Comparison of ENCODE assay signal across 8 cellular contexts in genomic region chr2:177397501-177398289, GRCh38. TPM values are rescaled to one million over a fixed set of nuclear protein-coding genes. Genes with fewer than 3 reads are reported as not detected.
DNase-seq lines count a peak whose midpoint lies in the region; ATAC-seq, FAIRE-seq and TF ChIP-seq lines count a peak whose summit lies in the region.
"Had no signal": no experiment of that assay in that cellular context is flagged by ENCODE, and none has a peak within 500 bp of the region (broad histone marks: within the 10 kb centered on the region; RNA-seq: fewer than 3 reads in every experiment).

No MANE protein-coding gene starts in this region.

- no peak overlapping the region for H3K4me3 Mint-ChIP-seq in endodermal cell

- H3K79me2 ChIP-seq in keratinocyte (ENCODE audit: control insufficient read depth, insufficient read depth, low read length) = peaks cover 71% of the 10 kb centered on the region

- H3K4me3 ChIP-seq in adipocyte (ENCODE audit: low read length) (peak overlapping the region; percentile 67), keratinocyte (ENCODE audit: control insufficient read depth in 2 of 3, extremely low read depth in 1 of 3, insufficient read depth in 2 of 3, low read depth in 1 of 3, low read length in 3 of 3) (no peak overlapping the region), tibial nerve (no peak overlapping the region), endodermal cell (ENCODE audit: low read length) (no peak overlapping the region)

- no peak overlapping the region for H3K27ac ChIP-seq in keratinocyte (ENCODE audit: control insufficient read depth, insufficient read depth, low read length)
- H3K27ac ChIP-seq in tibial nerve = peak overlapping the region in 3 of 4 donors; percentile 3 to 77 (median 14)
- no peak overlapping the region for H3K27ac ChIP-seq in endodermal cell (ENCODE audit: low read depth, low read length)

- H3K9me3 ChIP-seq in adipocyte (ENCODE audit: control insufficient read depth, low read length) (no peaks in the 10 kb centered on the region), keratinocyte (ENCODE audit: control insufficient read depth, low read depth, low read length) (no peaks in the 10 kb centered on the region), tibial nerve (no peaks in the 10 kb centered on the region), endodermal cell (ENCODE audit: control insufficient read depth, low read length) (no peaks in the 10 kb centered on the region)

- H2AFZ ChIP-seq in keratinocyte (ENCODE audit: control insufficient read depth, low read length) = no peak overlapping the region

- no peak overlapping the region for H3K27ac Mint-ChIP-seq in endodermal cell

- 44 to 52% methylated on average over 12 of the region's 12 CpGs for WGBS in tibial nerve, 2 donors
- 91 to 96% methylated on average over 6 to 12 of the region's 12 CpGs for WGBS in endodermal cell (ENCODE audit: insufficient coverage in 1 of 2, insufficient read length in 1 of 2), 2 experiments

- no peak for TF ChIP-seq EP300 in tibial nerve (IDR thresholded peaks at IDR 0.05)

- no peaks in the 10 kb centered on the region for H3K9me1 ChIP-seq in keratinocyte (ENCODE audit: control insufficient read depth, extremely low read depth, insufficient read depth, low read length)

- DNase-seq in HuH-7 (ENCODE audit: low spot score) (peak; percentile 53), adipocyte (ENCODE audit: low read depth) (peak; percentile 50), keratinocyte (ENCODE audit: low read depth, low spot score) (no peak), tibial nerve (ENCODE audit: low spot score in 2 of 2) (no peak), endodermal cell (no peak)
- DNase-seq: NCI-H1105 treated with DMSO at 0.1 percent for 48 hours had no signal

- FAIRE-seq in keratinocyte (lab: Jason Lieb, UNC) = peak; percentile 46

- no peak overlapping the region for H3K4me2 ChIP-seq in keratinocyte (ENCODE audit: control insufficient read depth, extremely low read depth, insufficient read depth, low read depth, low read length)

- TF ChIP-seq CTCF in keratinocyte (optimal IDR thresholded peaks at IDR 0.05 in 1 of 3, IDR thresholded peaks at IDR 0.05 in 1 of 3, conservative IDR thresholded peaks at IDR 0.05 in 1 of 3; ENCODE audit: extremely low read depth in 1 of 3, insufficient read depth in 2 of 3, low read length in 3 of 3) = no peak
- TF ChIP-seq CTCF in tibial nerve (IDR thresholded peaks at IDR 0.05) = no peak
- TF ChIP-seq CTCF in endodermal cell (conservative IDR thresholded peaks at IDR 0.05) = no peak

- H3K27me3 Mint-ChIP-seq in endodermal cell (ENCODE audit: insufficient read depth) = no peaks in the 10 kb centered on the region

- dilution Hi-C loops in keratinocyte (cut with MboI; ENCODE audit: extremely low pct_ligation_motif_present, low sequenced_read_pairs) = no loop called here

- no peaks in the 10 kb centered on the region for H3K9me3 Mint-ChIP-seq in endodermal cell

- ATAC-seq in GM19351 (IDR thresholded peaks at IDR 0.05; ENCODE audit: unreplicated experiment) = no peak
- no peak for ATAC-seq in HG03108 (IDR thresholded peaks at IDR 0.05; ENCODE audit: unreplicated experiment)

- peaks cover 55% of the 10 kb centered on the region for H3K4me1 Mint-ChIP-seq in endodermal cell

- H4K20me1 ChIP-seq in keratinocyte (ENCODE audit: control insufficient read depth, extremely low read depth, insufficient read depth, low read length) = no peaks in the 10 kb centered on the region

- no peaks in the 10 kb centered on the region for H3K27me3 ChIP-seq in adipocyte (replicated peaks; ENCODE audit: control insufficient read depth, insufficient read depth, low read length)
- H3K27me3 ChIP-seq in keratinocyte (ENCODE audit: control insufficient read depth, extremely low read depth, insufficient read depth, low read length) = no peaks in the 10 kb centered on the region
- H3K27me3 ChIP-seq in tibial nerve = no peaks in the 10 kb centered on the region
- H3K27me3 ChIP-seq in endodermal cell (ENCODE audit: control insufficient read depth, insufficient read depth, low read length, poor library complexity, severe bottlenecking) = no peaks in the 10 kb centered on the region

- H3K4me1 ChIP-seq in adipocyte (ENCODE audit: control insufficient read depth, insufficient read depth, low read length) (peaks cover 57% of the 10 kb centered on the region), keratinocyte (ENCODE audit: control insufficient read depth, extremely low read depth, insufficient read depth, low read length) (peaks cover 30% of the 10 kb centered on the region), tibial nerve (peaks cover 0 to 47% (median 8%) of the 10 kb centered on the region in 4 donors), endodermal cell (ENCODE audit: control insufficient read depth, insufficient read depth, low read length) (peaks cover 14% of the 10 kb centered on the region)

- H3K36me3 Mint-ChIP-seq in endodermal cell (ENCODE audit: low read depth) = peaks cover 4% of the 10 kb centered on the region

- TF ChIP-seq POLR2A in tibial nerve (IDR thresholded peaks at IDR 0.05) = no peak

- H3K9ac ChIP-seq in adipocyte (ENCODE audit: low read length) (peak overlapping the region; percentile 63), keratinocyte (ENCODE audit: control insufficient read depth, extremely low read depth, insufficient read depth, low read length) (no peak overlapping the region), endodermal cell (ENCODE audit: extremely low read depth, low read length, poor library complexity, severe bottlenecking) (no peak overlapping the region)

- no peaks in the 10 kb centered on the region for H3K36me3 ChIP-seq in adipocyte (ENCODE audit: control insufficient read depth, insufficient read depth, low read length, severe bottlenecking)
- no peaks in the 10 kb centered on the region for H3K36me3 ChIP-seq in keratinocyte (ENCODE audit: control insufficient read depth in 2 of 2, extremely low read depth in 1 of 2, insufficient read depth in 2 of 2, low read length in 2 of 2)
- H3K36me3 ChIP-seq in tibial nerve = no peaks in the 10 kb centered on the region
- peaks cover 4% of the 10 kb centered on the region for H3K36me3 ChIP-seq in endodermal cell (ENCODE audit: control insufficient read depth, insufficient read depth, low read length)

RNA-seq across cellular contexts. Expression of gene AGPS, which starts 5.1 kb away (rescaled TPM):
- polyA plus RNA-seq in keratinocyte = 14.1 to 28.0 TPM (median 15.7 TPM) in 3 replicates
- 41.7 TPM for polyA plus RNA-seq in keratinocyte (2011; ENCODE audit: low read depth)
- polyA plus RNA-seq in keratinocyte (2011; cell fraction: cytosol; rRNA removed) = 11.8 and 23.3 TPM in 2 replicates
- 11.5 and 16.7 TPM in 2 replicates for polyA plus RNA-seq in keratinocyte (2011; cell fraction: nucleus; rRNA removed)
- polyA plus RNA-seq in keratinocyte (2012; ENCODE audit: low replicate concordance) = 13.3 and 22.0 TPM in 2 replicates
- 2.2 to 34.0 TPM (median 10.7 TPM) in 3 replicates for polyA minus RNA-seq in keratinocyte
- 27.0 TPM for polyA minus RNA-seq in keratinocyte (2011; cell fraction: cytosol; rRNA and poly(A)+ RNA removed)
- 13.7 and 31.5 TPM in 2 replicates for polyA minus RNA-seq in keratinocyte (2011; cell fraction: nucleus; rRNA and poly(A)+ RNA removed)
- total RNA-seq in tibial nerve = 10 to 100 TPM; 33.9 to 47.9 (median 40.1) TPM
- 10 to 100 TPM; 76.8 to 86.1 TPM for total RNA-seq in endodermal cell
- 30.3 TPM for polyA plus RNA-seq in endodermal cell (2013, experiment 1 of 2)
- polyA plus RNA-seq in endodermal cell (2013, experiment 2 of 2) = 26.9 TPM

Comparison
In these comparisons a context has a peak if more than half of its experiments do, and no peak if none do; other contexts are left out.
1. DNase-seq: peak in HuH-7 (single experiment) and adipocyte (single experiment); none in keratinocyte (single experiment), tibial nerve (0 of 2) and endodermal cell (single experiment).
2. H3K27ac ChIP-seq: peak in tibial nerve (3 of 4); none in keratinocyte (single experiment) and endodermal cell (single experiment).